Comparison of ENCODE assay signal across 7 cellular contexts in the genomic region with DNA sequence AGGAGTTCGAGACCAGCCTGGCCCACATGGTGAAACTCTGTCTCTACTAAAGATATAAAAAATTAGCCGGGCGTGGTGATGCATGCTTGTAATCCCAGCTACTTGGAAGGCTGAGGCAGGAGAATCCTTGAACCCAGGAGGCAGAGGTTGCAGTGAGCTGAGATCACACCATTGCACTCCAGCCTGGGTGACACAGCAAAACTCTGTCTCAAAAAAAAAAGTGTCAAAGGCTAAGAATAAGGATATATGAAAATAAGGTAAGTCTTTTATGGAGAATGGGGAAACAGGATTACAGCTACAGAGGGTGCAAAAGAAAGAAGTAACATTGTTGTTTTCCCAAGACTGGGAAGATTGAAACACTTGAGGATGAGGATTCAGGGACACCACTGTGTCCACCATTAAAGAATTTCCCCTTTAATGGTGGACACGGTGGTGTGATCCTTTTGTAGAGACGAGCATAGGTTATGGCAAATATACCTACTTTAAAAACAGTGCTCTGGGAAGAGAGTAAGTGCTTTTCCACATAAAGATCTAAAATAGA. TPM values are rescaled to one million over a fixed set of nuclear protein-coding genes. Genes with fewer than 3 reads are reported as not detected.
DNase-seq lines count a peak whose midpoint lies in the region; ATAC-seq and TF ChIP-seq lines count a peak whose summit lies in the region.
"Not testable (repeated sequence)": the region's sequence is repeated elsewhere in the genome, so short reads cannot be mapped to it uniquely, and the experiment has no call there.

No MANE protein-coding gene starts in this region.

- not testable (repeated sequence) for H3K27me3 Mint-ChIP-seq in activated CD4-positive, alpha-beta memory T cell treated with anti-CD3 and anti-CD28 coated beads, Interleukin-2, amount 10 ng/mL, durations not matched to agents 7 days and 5 days; activated naive CD8-positive, alpha-beta T cell treated with anti-CD3 and anti-CD28 coated beads, Interleukin-2, amount 50 U/mL, for 24 hours; endodermal cell (ENCODE audit: insufficient read depth); naive thymus-derived CD4-positive, alpha-beta T cell

- H3K4me3 ChIP-seq in GM23248; endodermal cell (ENCODE audit: low read length); smooth muscle cell: not testable (repeated sequence)
- peak overlapping the region; percentile 82 for H3K4me3 ChIP-seq in OCI-LY7 (ENCODE audit: low read depth, low read length, poor library complexity, severe bottlenecking)
- H3K4me3 ChIP-seq in naive thymus-derived CD4-positive, alpha-beta T cell (ENCODE audit: low read length), result peak overlapping the region; percentile 83

- H2AFZ ChIP-seq in GM23248 (0 out of 2 replicates have a peak overlapping the region, but pooled peaks have one; percentile 99), OCI-LY7 (ENCODE audit: low read length) (peak overlapping the region; percentile 97), smooth muscle cell (ENCODE audit: low read depth) (peak overlapping the region; percentile 93)

- H3K4me3 Mint-ChIP-seq in activated CD4-positive, alpha-beta memory T cell treated with anti-CD3 and anti-CD28 coated beads, Interleukin-2, amount 10 ng/mL, durations not matched to agents 7 days and 5 days, result peak overlapping the region; percentile 91
- H3K4me3 Mint-ChIP-seq in activated naive CD8-positive, alpha-beta T cell treated with anti-CD3 and anti-CD28 coated beads, Interleukin-2, amount 50 U/mL, for 24 hours, result peak overlapping the region; percentile 90
- H3K4me3 Mint-ChIP-seq in endodermal cell, result peak overlapping the region; percentile 92
- H3K4me3 Mint-ChIP-seq in naive thymus-derived CD4-positive, alpha-beta T cell, result peak overlapping the region; percentile 52 to 99 (median 96)

- H3K27ac ChIP-seq in GM23248; endodermal cell (ENCODE audit: low read depth, low read length); smooth muscle cell (ENCODE audit: low read depth): not testable (repeated sequence)
- peak overlapping the region; percentile 89 for H3K27ac ChIP-seq in OCI-LY7 (ENCODE audit: low read depth, low read length, poor library complexity, severe bottlenecking)
- H3K27ac ChIP-seq in naive thymus-derived CD4-positive, alpha-beta T cell (ENCODE audit: low read depth, low read length), result peak overlapping the region; percentile 86

- H3F3A ChIP-seq in GM23248 (ENCODE audit: insufficient read depth) (peaks cover 19% of the 10 kb centered on the region), smooth muscle cell (ENCODE audit: low read depth) (peaks cover 10% of the 10 kb centered on the region)

- DNase-seq in GM23248; OCI-LY7 (ENCODE audit: low spot score); activated CD4-positive, alpha-beta memory T cell treated with anti-CD3 and anti-CD28 coated beads, Interleukin-2, amount 10 ng/mL, durations not matched to agents 7 days and 5 days; activated naive CD8-positive, alpha-beta T cell treated with anti-CD3 and anti-CD28 coated beads, Interleukin-2, amount 50 U/mL, for 24 hours; endodermal cell; naive thymus-derived CD4-positive, alpha-beta T cell; smooth muscle cell (lab: John Stamatoyannopoulos, UW; ENCODE audit: unreplicated experiment): not testable (repeated sequence)

- CTCF ChIA-PET in OCI-LY7 (lab: Charles Lee; ENCODE audit: unreplicated experiment), result interaction anchor here (1.9 kb wide), 1 partner anchor 123 kb away, joined by 4 read pairs; no protein-coding TSS in a partner anchor
- CTCF ChIA-PET in activated CD4-positive, alpha-beta memory T cell treated with anti-CD3 and anti-CD28 coated beads, Interleukin-2, amount 10 ng/mL, durations not matched to agents 7 days and 5 days (lab: Charles Lee), result interaction anchor here (0.9 to 3.9 kb wide), 7 partner anchors 12 to 627 kb away, joined by 3 to 86 read pairs (median 20); a partner anchor contains a TSS
- CTCF ChIA-PET in naive thymus-derived CD4-positive, alpha-beta T cell (lab: Charles Lee), result interaction anchor here (1.2 to 3.3 kb wide), 7 partner anchors 12 to 323 kb away, joined by 4 to 27 read pairs (median 6); no protein-coding TSS in a partner anchor

- in situ Hi-C loops in GM23248 (cut with MboI), result not testable (repeated sequence)

- 89 to 92% methylated on average over 5 of the region's 5 CpGs for WGBS in GM23248 (ENCODE audit: low coverage in 1 of 2, low lambda C conversion rate in 2 of 2, missing lambda C conversion rate in 2 of 2), 2 experiments
- 98 to 100% methylated on average over 4 to 5 of the region's 5 CpGs for WGBS in endodermal cell (ENCODE audit: insufficient coverage in 1 of 2, insufficient read length in 1 of 2), 2 experiments
- 93% methylated on average over 5 of the region's 5 CpGs for WGBS in smooth muscle cell (ENCODE audit: low lambda C conversion rate)

- peak overlapping the region; percentile 93 for H3K27ac Mint-ChIP-seq in activated CD4-positive, alpha-beta memory T cell treated with anti-CD3 and anti-CD28 coated beads, Interleukin-2, amount 10 ng/mL, durations not matched to agents 7 days and 5 days
- peak overlapping the region; percentile 95 for H3K27ac Mint-ChIP-seq in activated naive CD8-positive, alpha-beta T cell treated with anti-CD3 and anti-CD28 coated beads, Interleukin-2, amount 50 U/mL, for 24 hours
- H3K27ac Mint-ChIP-seq in endodermal cell, result not testable (repeated sequence)
- H3K27ac Mint-ChIP-seq in naive thymus-derived CD4-positive, alpha-beta T cell, result peak overlapping the region; percentile 27 to 99 (median 97)

- POLR2A ChIA-PET in OCI-LY7 (lab: Charles Lee), result interaction anchor here (0.7 to 5.5 kb wide), 6 partner anchors 13 to 568 kb away, joined by 3 to 48 read pairs (median 3); no protein-coding TSS in a partner anchor
- POLR2A ChIA-PET in activated CD4-positive, alpha-beta memory T cell treated with anti-CD3 and anti-CD28 coated beads, Interleukin-2, amount 10 ng/mL, durations not matched to agents 7 days and 5 days (lab: Charles Lee), result interaction anchor here (0.7 to 6.0 kb wide), 14 partner anchors 8 to 701 kb away, joined by 3 to 135 read pairs (median 9); a partner anchor contains a TSS
- POLR2A ChIA-PET in naive thymus-derived CD4-positive, alpha-beta T cell (lab: Charles Lee), result interaction anchor here (0.9 to 5.0 kb wide), 7 partner anchors 8 to 318 kb away, joined by 3 to 54 read pairs (median 20); a partner anchor contains a TSS

- H3K27me3 ChIP-seq in GM23248 (replicated peaks; ENCODE audit: insufficient read depth); endodermal cell (ENCODE audit: control insufficient read depth, insufficient read depth, low read length, poor library complexity, severe bottlenecking); naive thymus-derived CD4-positive, alpha-beta T cell (ENCODE audit: control insufficient read depth in 2 of 2, insufficient read depth in 2 of 2, low read length in 2 of 2); smooth muscle cell (ENCODE audit: low read depth): not testable (repeated sequence)

- not testable (repeated sequence) for BruUV-seq in OCI-LY7 (replicated peaks; lab: Mats Ljungman, UMichigan)

- H4K20me1 ChIP-seq in GM23248 (ENCODE audit: insufficient read depth), result peaks cover 17% of the 10 kb centered on the region; the same call in 1 of the 2 replicates
- H4K20me1 ChIP-seq in OCI-LY7 (ENCODE audit: insufficient read depth, low read length), result peaks cover 22% of the 10 kb centered on the region; the same call in 1 of the 2 replicates
- peaks cover 25% of the 10 kb centered on the region for H4K20me1 ChIP-seq in smooth muscle cell (ENCODE audit: low read depth)

- H3K4me1 ChIP-seq in GM23248 (ENCODE audit: insufficient read depth) (peaks cover 17% of the 10 kb centered on the region), OCI-LY7 (ENCODE audit: insufficient read depth, low read length, poor library complexity, severe bottlenecking) (peaks cover 26% of the 10 kb centered on the region), smooth muscle cell (ENCODE audit: low read depth) (peaks cover 17% of the 10 kb centered on the region)
- H3K4me1 ChIP-seq in endodermal cell (ENCODE audit: control insufficient read depth, insufficient read depth, low read length), result not testable (repeated sequence)
- H3K4me1 ChIP-seq in naive thymus-derived CD4-positive, alpha-beta T cell (ENCODE audit: control insufficient read depth in 2 of 2, insufficient read depth in 2 of 2, low read length in 2 of 2), result peaks cover 16 to 17% of the 10 kb centered on the region in 2 donors

- H3K36me3 Mint-ChIP-seq in activated CD4-positive, alpha-beta memory T cell treated with anti-CD3 and anti-CD28 coated beads, Interleukin-2, amount 10 ng/mL, durations not matched to agents 7 days and 5 days (ENCODE audit: low read depth), result peaks cover 16% of the 10 kb centered on the region
- H3K36me3 Mint-ChIP-seq in activated naive CD8-positive, alpha-beta T cell treated with anti-CD3 and anti-CD28 coated beads, Interleukin-2, amount 50 U/mL, for 24 hours (ENCODE audit: low read depth); endodermal cell (ENCODE audit: low read depth): not testable (repeated sequence)
- H3K36me3 Mint-ChIP-seq in naive thymus-derived CD4-positive, alpha-beta T cell, result peaks cover 0 to 13% (median 5%) of the 10 kb centered on the region in 5 donors

- TF ChIP-seq CTCF in OCI-LY7 (conservative IDR thresholded peaks at IDR 0.05; ENCODE audit: low read length); endodermal cell (conservative IDR thresholded peaks at IDR 0.05); smooth muscle cell (IDR thresholded peaks at IDR 0.05; ENCODE audit: borderline replicate concordance, insufficient read depth, poor library complexity, severe bottlenecking): not testable (repeated sequence)

- H3K36me3 ChIP-seq in GM23248 (ENCODE audit: low read depth); endodermal cell (ENCODE audit: control insufficient read depth, insufficient read depth, low read length); naive thymus-derived CD4-positive, alpha-beta T cell (ENCODE audit: control insufficient read depth in 2 of 3, insufficient read depth in 3 of 3, low read length in 3 of 3); smooth muscle cell (ENCODE audit: low read depth): not testable (repeated sequence)
- peaks cover 11% of the 10 kb centered on the region for H3K36me3 ChIP-seq in OCI-LY7 (ENCODE audit: insufficient read depth, low read length)

- H3K9me3 Mint-ChIP-seq in activated CD4-positive, alpha-beta memory T cell treated with anti-CD3 and anti-CD28 coated beads, Interleukin-2, amount 10 ng/mL, durations not matched to agents 7 days and 5 days; activated naive CD8-positive, alpha-beta T cell treated with anti-CD3 and anti-CD28 coated beads, Interleukin-2, amount 50 U/mL, for 24 hours; endodermal cell; naive thymus-derived CD4-positive, alpha-beta T cell: not testable (repeated sequence)

- intact Hi-C loops in OCI-LY7 (cut with micrococcal nuclease; ENCODE audit: unreplicated experiment), result loop anchor here (5.0 to 10.0 kb wide), 4 partner anchors 86 to 622 kb away; a partner anchor contains a TSS
- intact Hi-C loops in naive thymus-derived CD4-positive, alpha-beta T cell (cut with micrococcal nuclease), result loop anchor here (10.0 kb wide), 8 partner anchors 198 to 1982 kb away; a partner anchor contains a TSS

- not testable (repeated sequence) for H3K9me2 ChIP-seq in GM23248 (ENCODE audit: insufficient read depth); OCI-LY7 (ENCODE audit: insufficient read depth, low read length)

- ATAC-seq in activated naive CD8-positive, alpha-beta T cell treated with anti-CD3 and anti-CD28 coated beads, Interleukin-2, amount 50 U/mL, for 24 hours; naive thymus-derived CD4-positive, alpha-beta T cell: not testable (repeated sequence)

- H3K9me3 ChIP-seq in GM23248 (ENCODE audit: low read depth); OCI-LY7 (ENCODE audit: low read length); endodermal cell (ENCODE audit: control insufficient read depth, low read length); naive thymus-derived CD4-positive, alpha-beta T cell (ENCODE audit: control insufficient read depth in 2 of 3, low read length in 3 of 3); smooth muscle cell (replicated peaks; ENCODE audit: low read depth): not testable (repeated sequence)

- H3K79me2 ChIP-seq in GM23248 (ENCODE audit: insufficient read depth) (peaks cover 30% of the 10 kb centered on the region), OCI-LY7 (ENCODE audit: insufficient read depth, low read depth, low read length) (peaks cover 30% of the 10 kb centered on the region), smooth muscle cell (ENCODE audit: low read depth) (peaks cover 29% of the 10 kb centered on the region)

- not testable (repeated sequence) for H3K4me2 ChIP-seq in GM23248 (ENCODE audit: unreplicated experiment); smooth muscle cell
- peak overlapping the region; percentile 90 for H3K4me2 ChIP-seq in OCI-LY7 (ENCODE audit: low read length)

- H3K4me1 Mint-ChIP-seq in activated CD4-positive, alpha-beta memory T cell treated with anti-CD3 and anti-CD28 coated beads, Interleukin-2, amount 10 ng/mL, durations not matched to agents 7 days and 5 days, result peaks cover 34% of the 10 kb centered on the region
- peaks cover 36% of the 10 kb centered on the region for H3K4me1 Mint-ChIP-seq in activated naive CD8-positive, alpha-beta T cell treated with anti-CD3 and anti-CD28 coated beads, Interleukin-2, amount 50 U/mL, for 24 hours
- peaks cover 21% of the 10 kb centered on the region for H3K4me1 Mint-ChIP-seq in endodermal cell
- peaks cover 28 to 54% (median 44%) of the 10 kb centered on the region in 7 donors for H3K4me1 Mint-ChIP-seq in naive thymus-derived CD4-positive, alpha-beta T cell

- not testable (repeated sequence) for H3K9ac ChIP-seq in GM23248; endodermal cell (ENCODE audit: extremely low read depth, low read length, poor library complexity, severe bottlenecking); smooth muscle cell (ENCODE audit: low read depth)

RNA-seq across cellular contexts. Expression of a gene that starts 1.4 kb away (rescaled TPM):
- total RNA-seq in GM23248 (2014; rRNA removed; shearing (Covaris generic)), result 36.0 and 47.6 TPM in 2 replicates
- polyA plus RNA-seq in GM23248 (2016; fragmentation: Nextera tagmentation; extraction: Ambion mirVana), result 126 and 131 TPM in 2 replicates
- 17.7 and 18.9 TPM in 2 replicates for total RNA-seq in OCI-LY7 (2014; rRNA removed; shearing (Covaris generic))
- 37.5 and 39.7 TPM in 2 replicates for total RNA-seq in OCI-LY7 (2022)
- total RNA-seq in activated CD4-positive, alpha-beta memory T cell treated with anti-CD3 and anti-CD28 coated beads, Interleukin-2, amount 10 ng/mL, durations not matched to agents 7 days and 5 days, result 10 to 100 TPM; 79.6 to 82.8 TPM
- total RNA-seq in endodermal cell, result 10 to 100 TPM; 52.5 to 64.8 TPM
- polyA plus RNA-seq in endodermal cell (2013, experiment 1 of 2), result 36.0 TPM
- 37.3 TPM for polyA plus RNA-seq in endodermal cell (2013, experiment 2 of 2)
- 10 to 100 TPM; 36.7 to 72.0 (median 49.8) TPM for total RNA-seq in naive thymus-derived CD4-positive, alpha-beta T cell
- 10 to 100 TPM; 22.9 to 24.3 TPM for polyA plus RNA-seq in naive thymus-derived CD4-positive, alpha-beta T cell
- total RNA-seq in smooth muscle cell, result 69.0 and 89.8 TPM in 2 replicates
- polyA plus RNA-seq in smooth muscle cell, result 76.5 and 86.8 TPM in 2 replicates
